In genomic region chr7:98106647-98107312, GRCh38 we compare ENCODE assay signal across 8 cellular contexts. TPM values are rescaled to one million over a fixed set of nuclear protein-coding genes. Genes with fewer than 3 reads are reported as not detected.
DNase-seq lines count a peak whose midpoint lies in the region; ATAC-seq, FAIRE-seq and TF ChIP-seq lines count a peak whose summit lies in the region.

Gene LMTK2, plus strand, starts transcription at chr7:98106862. Its CDS starts 316 bp downstream, at chr7:98107178.

- peak; percentile 99 for ATAC-seq in GM21360 (IDR thresholded peaks at IDR 0.05; ENCODE audit: unreplicated experiment)
- peak; percentile 100 for ATAC-seq in activated CD8-positive, alpha-beta memory T cell treated with anti-CD3 and anti-CD28 coated beads, Interleukin-2, amount 10 ng/mL, durations not matched to agents 7 days and 5 days

- H3K4me1 Mint-ChIP-seq in activated CD8-positive, alpha-beta memory T cell treated with anti-CD3 and anti-CD28 coated beads, Interleukin-2, amount 10 ng/mL, durations not matched to agents 7 days and 5 days, result peaks cover 17% of the 10 kb centered on the region
- peaks cover 28% of the 10 kb centered on the region for H3K4me1 Mint-ChIP-seq in endodermal cell

- TF ChIP-seq CTCF in endodermal cell (conservative IDR thresholded peaks at IDR 0.05), result peak; percentile 97

- peak within 1 kb of the TSS; percentile 82 for H3K4me3 ChIP-seq in NT2/D1 (ENCODE audit: insufficient read length, low read depth)
- H3K4me3 ChIP-seq in endodermal cell (ENCODE audit: low read length), result peak within 1 kb of the TSS; percentile 92
- peak within 1 kb of the TSS; percentile 91 for H3K4me3 ChIP-seq in mesodermal cell (ENCODE audit: extremely low read depth, insufficient read depth, low read length, poor library complexity, severe bottlenecking)

- peaks cover 2% of the 10 kb centered on the region for H3K36me3 Mint-ChIP-seq in activated CD8-positive, alpha-beta memory T cell treated with anti-CD3 and anti-CD28 coated beads, Interleukin-2, amount 10 ng/mL, durations not matched to agents 7 days and 5 days
- peaks cover 1% of the 10 kb centered on the region for H3K36me3 Mint-ChIP-seq in endodermal cell (ENCODE audit: low read depth)

- in situ Hi-C loops in Caki2 (cut with HindIII; ENCODE audit: low pct_unique_long_range_greater_than_20kb, low sequenced_read_pairs), result no loop called here

- 0 out of 2 replicates have a peak, but pooled peaks cover 8% of the 10 kb centered on the region for H3K9me3 ChIP-seq in NT2/D1 (ENCODE audit: insufficient read depth, low read length)
- peaks cover 8% of the 10 kb centered on the region for H3K9me3 ChIP-seq in endodermal cell (ENCODE audit: control insufficient read depth, low read length)
- H3K9me3 ChIP-seq in mesodermal cell (ENCODE audit: control insufficient read depth, low read length), result peaks cover 4% of the 10 kb centered on the region

- no peaks in the 10 kb centered on the region for H3K27me3 ChIP-seq in NT2/D1 (ENCODE audit: insufficient read depth, insufficient read length)
- H3K27me3 ChIP-seq in endodermal cell (ENCODE audit: control insufficient read depth, insufficient read depth, low read length, poor library complexity, severe bottlenecking), result no peaks in the 10 kb centered on the region

- FAIRE-seq in HTR-8/SVneo (lab: Jason Lieb, UNC), result peak; percentile 58

- H3K4me3 Mint-ChIP-seq in activated CD8-positive, alpha-beta memory T cell treated with anti-CD3 and anti-CD28 coated beads, Interleukin-2, amount 10 ng/mL, durations not matched to agents 7 days and 5 days, result peak within 1 kb of the TSS; percentile 93
- peak within 1 kb of the TSS; percentile 97 for H3K4me3 Mint-ChIP-seq in endodermal cell

- CTCF ChIA-PET in activated CD8-positive, alpha-beta memory T cell treated with anti-CD3 and anti-CD28 coated beads, Interleukin-2, amount 10 ng/mL, durations not matched to agents 7 days and 5 days (lab: Charles Lee), result interaction anchor here (0.6 to 3.7 kb wide), 22 partner anchors 10 to 144 kb away, joined by 3 to 50 read pairs (median 5); no protein-coding TSS in a partner anchor

- H3K36me3 ChIP-seq in NT2/D1 (ENCODE audit: insufficient read depth, insufficient read length, low read length) (no peaks in the 10 kb centered on the region), endodermal cell (ENCODE audit: control insufficient read depth, insufficient read depth, low read length) (no peaks in the 10 kb centered on the region), mesodermal cell (ENCODE audit: control insufficient read depth, insufficient read depth, low read length) (no peaks in the 10 kb centered on the region)

- H3K27me3 Mint-ChIP-seq in activated CD8-positive, alpha-beta memory T cell treated with anti-CD3 and anti-CD28 coated beads, Interleukin-2, amount 10 ng/mL, durations not matched to agents 7 days and 5 days, result peaks cover 3% of the 10 kb centered on the region
- H3K27me3 Mint-ChIP-seq in endodermal cell (ENCODE audit: insufficient read depth), result no peaks in the 10 kb centered on the region

- no peaks in the 10 kb centered on the region for H3K4me1 ChIP-seq in NT2/D1 (ENCODE audit: insufficient read depth, insufficient read length)
- peaks cover 9% of the 10 kb centered on the region for H3K4me1 ChIP-seq in endodermal cell (ENCODE audit: control insufficient read depth, insufficient read depth, low read length)
- peaks cover 9% of the 10 kb centered on the region for H3K4me1 ChIP-seq in mesodermal cell (ENCODE audit: control insufficient read depth, insufficient read depth, low read length, poor library complexity, severe bottlenecking)

- peaks cover 2% of the 10 kb centered on the region for H3K9me3 Mint-ChIP-seq in activated CD8-positive, alpha-beta memory T cell treated with anti-CD3 and anti-CD28 coated beads, Interleukin-2, amount 10 ng/mL, durations not matched to agents 7 days and 5 days (ENCODE audit: low read depth)
- H3K9me3 Mint-ChIP-seq in endodermal cell, result peaks cover 9% of the 10 kb centered on the region

- peak; percentile 87 for DNase-seq in Caki2 (ENCODE audit: low read depth)
- peak; percentile 74 for DNase-seq in HTR-8/SVneo (ENCODE audit: insufficient read length, low spot score)
- DNase-seq in NT2/D1 (ENCODE audit: low read depth, low spot score), result peak; percentile 87
- peak; percentile 95 for DNase-seq in activated CD8-positive, alpha-beta memory T cell treated with anti-CD3 and anti-CD28 coated beads, Interleukin-2, amount 10 ng/mL, durations not matched to agents 7 days and 5 days
- peak; percentile 98 for DNase-seq in endodermal cell
- DNase-seq in stimulated activated CD8-positive, alpha-beta memory T cell treated with anti-CD3 and anti-CD28 coated beads, Interleukin-15, amount 100 ng/mL, for 4 hours (ENCODE audit: low read depth in 2 of 2), result peak; percentile 87 to 91

- H3K9ac ChIP-seq in NT2/D1 (ENCODE audit: insufficient read length, low read depth), result peak within 1 kb of the TSS; percentile 90
- H3K9ac ChIP-seq in endodermal cell (ENCODE audit: extremely low read depth, low read length, poor library complexity, severe bottlenecking), result peak within 1 kb of the TSS; percentile 53

- H3K27ac Mint-ChIP-seq in activated CD8-positive, alpha-beta memory T cell treated with anti-CD3 and anti-CD28 coated beads, Interleukin-2, amount 10 ng/mL, durations not matched to agents 7 days and 5 days, result peak within 1 kb of the TSS; percentile 86
- peak within 1 kb of the TSS; percentile 96 for H3K27ac Mint-ChIP-seq in endodermal cell

- H3K27ac ChIP-seq in endodermal cell (ENCODE audit: low read depth, low read length) (peak within 1 kb of the TSS; percentile 79), mesodermal cell (ENCODE audit: low read depth, low read length, severe bottlenecking) (peak within 1 kb of the TSS; percentile 85)

- WGBS in endodermal cell (ENCODE audit: insufficient coverage in 1 of 2, insufficient read length in 1 of 2), 2 experiments, result 0% methylated on average over 18 to 75 of the region's 75 CpGs
- 0% methylated on average over 46 to 63 of the region's 75 CpGs for WGBS in mesodermal cell (ENCODE audit: insufficient coverage in 2 of 2), 2 experiments

RNA-seq across cellular contexts. Expression of gene LMTK2, which starts in this region (rescaled TPM):
- total RNA-seq in Caki2 (2014; rRNA removed; shearing (Covaris generic); ENCODE audit: low replicate concordance), result 14.7 and 16.8 TPM in 2 replicates
- 1 to 10 TPM; 8.5 to 9.6 TPM for total RNA-seq in activated CD8-positive, alpha-beta memory T cell treated with anti-CD3 and anti-CD28 coated beads, Interleukin-2, amount 10 ng/mL, durations not matched to agents 7 days and 5 days
- 10 to 100 TPM; 23.5 to 25.6 TPM for total RNA-seq in endodermal cell
- 9.8 TPM for polyA plus RNA-seq in endodermal cell (2013, experiment 1 of 2)
- polyA plus RNA-seq in endodermal cell (2013, experiment 2 of 2), result 9.9 TPM
- polyA plus RNA-seq in mesodermal cell (2013, experiment 1 of 2), result 8.9 TPM
- polyA plus RNA-seq in mesodermal cell (2013, experiment 2 of 2), result 7.0 TPM

Comparison
In these comparisons a context has a peak if more than half of its experiments do, and no peak if none do; other contexts are left out.
1. Peak in every context shown above with its lines: DNase-seq, ATAC-seq, H3K4me3 ChIP-seq and H3K27ac ChIP-seq.